Comparison of ENCODE assay signal across 8 cellular contexts in the genomic region with DNA sequence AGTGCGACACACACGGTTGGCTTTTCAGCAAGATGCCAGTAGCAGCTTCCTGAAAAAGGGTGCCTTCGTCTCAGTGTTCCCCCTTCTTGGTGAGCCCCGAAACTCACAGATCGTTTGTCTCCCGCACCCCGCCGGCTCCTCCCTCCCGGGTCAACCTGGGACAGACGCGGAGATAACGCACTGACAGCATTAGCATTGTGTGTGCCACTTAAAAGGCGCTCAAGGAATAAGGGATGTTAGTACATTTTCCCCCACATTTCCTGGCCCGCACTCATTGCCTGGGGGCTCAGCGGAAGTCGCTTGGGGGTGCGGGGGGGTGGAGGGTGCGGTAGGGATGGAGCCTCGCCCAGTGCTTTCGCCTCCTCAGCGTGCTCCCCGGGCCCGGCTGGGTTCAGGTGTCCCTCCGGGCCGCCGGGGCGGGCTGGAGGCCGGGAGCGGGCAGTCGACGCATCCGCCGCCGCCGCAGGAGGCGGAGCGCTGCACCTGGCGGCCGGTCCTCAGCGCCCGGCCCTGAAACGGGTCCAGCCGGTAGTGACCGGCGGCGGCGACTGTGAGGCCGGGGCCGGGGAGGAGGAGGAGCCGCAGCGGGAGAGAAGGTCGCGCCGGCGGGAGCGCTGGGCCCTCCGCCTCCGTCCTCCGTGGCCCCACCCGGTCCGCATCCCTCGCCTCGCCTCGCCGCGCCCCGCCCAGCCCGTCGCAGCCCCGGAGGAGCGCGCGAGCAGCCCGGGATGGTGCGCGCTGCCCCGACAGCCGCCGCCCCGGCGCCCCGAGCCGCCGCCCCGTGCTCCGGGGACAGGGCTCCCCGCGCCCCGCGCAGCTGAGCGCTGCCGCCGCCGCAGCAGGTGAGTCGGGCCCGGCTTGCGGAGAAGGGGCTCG. TPM values are rescaled to one million over a fixed set of nuclear protein-coding genes. Genes with fewer than 3 reads are reported as not detected.
DNase-seq lines count a peak whose midpoint lies in the region; ATAC-seq, FAIRE-seq and TF ChIP-seq lines count a peak whose summit lies in the region.

Gene MFSD6, plus strand, starts transcription at position 694 of the 876 bp plus-strand sequence. CDS start 27,675 bp downstream, outside the sequence.

- POLR2A ChIA-PET in BJ (lab: Charles Lee): no interaction called here

- 1 to 3% methylated on average over 13 to 42 of the region's 98 CpGs for WGBS in upper lobe of left lung, 2 donors

- FAIRE-seq in GM19239 (lab: Jason Lieb, UNC): peak; percentile 80

- TF ChIP-seq EP300 in upper lobe of left lung (IDR thresholded peaks at IDR 0.05): no peak

- TF ChIP-seq CTCF in BJ (IDR thresholded peaks at IDR 0.05; ENCODE audit: insufficient read depth, low read depth, low read length) (no peak), upper lobe of left lung (IDR thresholded peaks at IDR 0.05) (peak in 4 of 6 experiments; percentile 6 to 41 (median 27))

- H3K4me3 ChIP-seq in BJ (ENCODE audit: low read depth, low read length): peak within 1 kb of the TSS; percentile 74
- peak within 1 kb of the TSS; percentile 75 for H3K4me3 ChIP-seq in SJCRH30
- peak within 1 kb of the TSS; percentile 78 to 87 (median 80) for H3K4me3 ChIP-seq in upper lobe of left lung

- CTCF ChIA-PET in BJ (lab: Yijun Ruan, JAX): no interaction called here
- CTCF ChIA-PET in activated naive CD4-positive, alpha-beta T cell treated with anti-CD3 and anti-CD28 coated beads, Interleukin-2, amount 10 ng/mL, durations not matched to agents 7 days and 5 days (lab: Charles Lee): interaction anchor here (1.0 kb wide), 2 partner anchors 106 to 243 kb away, joined by 3 read pairs; no protein-coding TSS in a partner anchor

- DNase-seq in BJ (ENCODE audit: low read depth) (no peak), GM19239 (ENCODE audit: insufficient read length, low spot score) (peak; percentile 48), SJCRH30 (peak; percentile 62 to 68), cardiac septum (ENCODE audit: low spot score) (peak; percentile 76), posterior vena cava (ENCODE audit: low spot score) (peak; percentile 86), upper lobe of left lung (peak; percentile 66 to 94)
- DNase-seq in activated naive CD4-positive, alpha-beta T cell treated with anti-CD3 and anti-CD28 coated beads, Interleukin-2, amount 10 ng/mL, durations not matched to agents 7 days and 5 days: peak; percentile 73

- TF ChIP-seq POLR2A in upper lobe of left lung (IDR thresholded peaks at IDR 0.05): peak in 2 of 4 donors; percentile 47 to 63

- peak within 1 kb of the TSS; percentile 96 for H3K27ac Mint-ChIP-seq in activated naive CD4-positive, alpha-beta T cell treated with anti-CD3 and anti-CD28 coated beads, Interleukin-2, amount 10 ng/mL, durations not matched to agents 7 days and 5 days

- ATAC-seq in HG03439 (IDR thresholded peaks at IDR 0.05; ENCODE audit: unreplicated experiment): peak; percentile 52
- ATAC-seq in upper lobe of left lung (ENCODE audit: low FRiP score in 2 of 2): peak; percentile 70 to 88

- H3K4me1 ChIP-seq in SJCRH30 (peaks cover 5% of the 10 kb centered on the region), upper lobe of left lung (peaks cover 13 to 36% (median 19%) of the 10 kb centered on the region in 4 donors)

- H3K27me3 Mint-ChIP-seq in activated naive CD4-positive, alpha-beta T cell treated with anti-CD3 and anti-CD28 coated beads, Interleukin-2, amount 10 ng/mL, durations not matched to agents 7 days and 5 days: no peaks in the 10 kb centered on the region

- H3K27me3 ChIP-seq in BJ (ENCODE audit: control insufficient read depth, insufficient read depth, low read length) (no peaks in the 10 kb centered on the region), SJCRH30 (0 out of 2 replicates have a peak, but pooled peaks cover 3% of the 10 kb centered on the region), upper lobe of left lung (no peaks in the 10 kb centered on the region)

- intact Hi-C loops in cardiac septum (cut with DNase I) (loop anchor here (2.0 kb wide), 1 partner anchor 61 kb away; no protein-coding TSS in a partner anchor), posterior vena cava (cut with DNase I) (no loop called here)

- peaks cover 9% of the 10 kb centered on the region for H3K36me3 Mint-ChIP-seq in activated naive CD4-positive, alpha-beta T cell treated with anti-CD3 and anti-CD28 coated beads, Interleukin-2, amount 10 ng/mL, durations not matched to agents 7 days and 5 days

- peak within 1 kb of the TSS; percentile 1; the same call in 1 of the 2 replicates for H3K27ac ChIP-seq in SJCRH30
- H3K27ac ChIP-seq in upper lobe of left lung: peak within 1 kb of the TSS; percentile 85 to 96 (median 94)

- peak within 1 kb of the TSS; percentile 89 for H3K4me3 Mint-ChIP-seq in activated naive CD4-positive, alpha-beta T cell treated with anti-CD3 and anti-CD28 coated beads, Interleukin-2, amount 10 ng/mL, durations not matched to agents 7 days and 5 days

- H3K9me3 ChIP-seq in SJCRH30 (replicated peaks): 0 out of 2 replicates have a peak, but pooled peaks cover 3% of the 10 kb centered on the region
- H3K9me3 ChIP-seq in upper lobe of left lung: no peaks in the 10 kb centered on the region

- no peaks in the 10 kb centered on the region for H3K9me3 Mint-ChIP-seq in activated naive CD4-positive, alpha-beta T cell treated with anti-CD3 and anti-CD28 coated beads, Interleukin-2, amount 10 ng/mL, durations not matched to agents 7 days and 5 days

- H3K4me1 Mint-ChIP-seq in activated naive CD4-positive, alpha-beta T cell treated with anti-CD3 and anti-CD28 coated beads, Interleukin-2, amount 10 ng/mL, durations not matched to agents 7 days and 5 days: peaks cover 37% of the 10 kb centered on the region

- no peaks in the 10 kb centered on the region for H3K36me3 ChIP-seq in BJ (ENCODE audit: control insufficient read depth, insufficient read depth, low read length)
- H3K36me3 ChIP-seq in SJCRH30: no peaks in the 10 kb centered on the region
- H3K36me3 ChIP-seq in upper lobe of left lung: no peaks in the 10 kb centered on the region

RNA-seq across cellular contexts. Expression of gene MFSD6, which starts in this region (rescaled TPM):
- polyA plus RNA-seq in BJ (2011; rRNA removed): 11.8 and 14.4 TPM in 2 replicates
- polyA minus RNA-seq in BJ (2011; rRNA and poly(A)+ RNA removed): 16.0 and 18.8 TPM in 2 replicates
- total RNA-seq in SJCRH30 (2014; rRNA removed; shearing (Covaris generic)): 14.4 TPM in 2 replicates
- total RNA-seq in cardiac septum (14.4 TPM), posterior vena cava (10 to 100 TPM; 13.5 to 20.8 TPM), upper lobe of left lung (100 to 1,000 TPM in 2 of 6 donors, 10 to 100 TPM in 4; 46.9 to 136 (median 80.4) TPM)
